In genomic region chr6:167309355-167310192, GRCh38 we compare ENCODE assay signal across 10 cellular contexts. TPM values are rescaled to one million over a fixed set of nuclear protein-coding genes. Genes with fewer than 3 reads are reported as not detected.
"Had no signal": no experiment of that assay in that cellular context is flagged by ENCODE, and none has a peak within 500 bp of the region (broad histone marks: within the 10 kb centered on the region; RNA-seq: fewer than 3 reads in every experiment).

No MANE protein-coding gene starts in this region.

RNA-seq across cellular contexts. Expression of gene TTLL2, which starts 15.3 kb away (rescaled TPM):
- total RNA-seq: HT-29, IMR-90, MCF 10A, NCI-H460, PC-9, Peyer's patch, RPMI7951, SK-MEL-5, T-cell had no signal
- polyA plus RNA-seq: IMR-90, SK-N-SH had no signal

RNA-seq across cellular contexts. Expression of gene UNC93A, which starts 18.5 kb away (rescaled TPM):
- total RNA-seq: IMR-90, MCF 10A, NCI-H460, PC-9, RPMI7951, SK-MEL-5, T-cell had no signal
- polyA plus RNA-seq: IMR-90, SK-N-SH had no signal
